Comparison of ENCODE assay signal across 23 cellular contexts in the genomic region with DNA sequence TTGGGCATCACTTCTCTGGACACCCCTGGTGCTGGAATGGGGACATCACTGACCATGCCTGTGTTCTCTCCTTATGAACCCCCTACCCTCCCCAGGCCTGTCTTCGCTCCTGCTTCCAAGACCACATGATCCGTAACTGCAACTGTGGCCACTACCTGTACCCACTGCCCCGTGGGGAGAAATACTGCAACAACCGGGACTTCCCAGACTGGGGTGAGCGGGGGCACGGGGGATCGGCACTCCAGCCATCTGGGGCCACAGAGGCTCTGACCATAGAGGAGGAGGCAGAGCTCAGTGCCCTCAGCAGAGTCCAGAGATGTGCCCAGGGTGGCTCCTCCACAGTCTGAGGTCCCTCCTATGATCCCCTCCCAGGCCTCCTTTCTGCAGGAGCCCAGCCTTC.
"Had no signal": no experiment of that assay in that cellular context is flagged by ENCODE, and none has a peak within 500 bp of the region (broad histone marks: within the 10 kb centered on the region; RNA-seq: fewer than 3 reads in every experiment).

No MANE protein-coding gene starts in this region.

- H3K79me2 ChIP-seq: parathyroid adenoma had no signal

- ATAC-seq: left colon; naive thymus-derived CD8-positive, alpha-beta T cell; right cardiac atrium; stimulated activated naive B cell treated with anti-CD40 and anti-IgM and Interleukin-4, amounts not matched to agents 10 μg/mL and 1 μg/mL and 100 μg/mL, for 72 hours; stimulated activated naive CD8-positive, alpha-beta T cell treated with anti-CD3 and anti-CD28 coated beads, Interleukin-15, Interleukin-2, amounts not matched to agents 100 U/mL and 50 U/mL, for 24 hours had no signal

- H3K27me3 ChIP-seq: left lung, neutrophil, sigmoid colon, testis, thyroid gland, upper lobe of left lung, vagina had no signal

- FAIRE-seq: keratinocyte, small intestine had no signal

- H3K9ac ChIP-seq: parathyroid adenoma had no signal

- H3K9me3 ChIP-seq: left lung, lower lobe of right lung, neutrophil, sigmoid colon, stomach, testis, thyroid gland, transverse colon, upper lobe of left lung, vagina had no signal

- H3K27ac ChIP-seq: left lung, lower lobe of right lung, neutrophil, parathyroid adenoma, sigmoid colon, stomach, testis, thyroid gland, transverse colon, upper lobe of left lung, vagina had no signal

- DNase-seq: hippocampal formation; left colon; lower lobe of right lung; mesenchymal stem cell; naive thymus-derived CD8-positive, alpha-beta T cell; occipital lobe; right cardiac atrium; sigmoid colon; small intestine; stimulated activated CD4-positive, alpha-beta T cell treated with anti-CD3 and anti-CD28 coated beads, Interleukin-2, amount 100 ng/mL, for 24 hours; stimulated activated CD4-positive, alpha-beta T cell treated with anti-CD3 and anti-CD28 coated beads, Interleukin-4, amount 100 ng/mL, for 1 hour; stimulated activated naive B cell treated with anti-CD40 and anti-IgM and Interleukin-4, amounts not matched to agents 10 μg/mL and 1 μg/mL and 100 μg/mL, for 72 hours; stimulated activated naive CD8-positive, alpha-beta T cell treated with anti-CD3 and anti-CD28 coated beads, Interleukin-15, Interleukin-2, amounts not matched to agents 100 U/mL and 50 U/mL, for 24 hours; stomach; testis; thyroid gland; transverse colon; upper lobe of left lung had no signal

- H3K4me1 ChIP-seq: left lung, lower lobe of right lung, parathyroid adenoma, sigmoid colon, stomach, testis, thyroid gland, transverse colon, upper lobe of left lung, vagina had no signal

- H3K4me3 ChIP-seq: left lung, lower lobe of right lung, sigmoid colon, stomach, testis, thyroid gland, transverse colon, upper lobe of left lung, vagina had no signal

- H2AFZ ChIP-seq: parathyroid adenoma had no signal

- H3K36me3 ChIP-seq: left lung, lower lobe of right lung, neutrophil, sigmoid colon, thyroid gland, transverse colon, upper lobe of left lung, vagina had no signal
